In genomic region chr17:44137891-44138709, GRCh38 we compare ENCODE assay signal across 1 cellular context.
TF ChIP-seq lines count a peak whose summit lies in the region.

No MANE protein-coding gene starts in this region.

TF ChIP-seq in HepG2, 621 proteins besides CTCF, POLR2A, EP300 and RAD21 (continued from another document):
- TF ChIP-seq ZNF441 (CRISPR knock-in tag; IDR thresholded peaks at IDR 0.05; ENCODE audit: borderline replicate concordance): peak; percentile 78
- TF ChIP-seq NCOR1 (IDR thresholded peaks at IDR 0.05; ENCODE audit: borderline replicate concordance, low read length): no peak
- no peak for TF ChIP-seq TBP (CRISPR knock-in tag; IDR thresholded peaks at IDR 0.05)
- 0 out of 2 replicates have a peak, but pooled peaks have one; percentile 43 for TF ChIP-seq ERF (CRISPR knock-in tag; IDR thresholded peaks at IDR 0.05)
- 0 out of 2 replicates have a peak, but pooled peaks have one; percentile 41 for TF ChIP-seq SMYD3 (CRISPR knock-in tag; IDR thresholded peaks at IDR 0.05)
- TF ChIP-seq KLF16 (CRISPR knock-in tag; IDR thresholded peaks at IDR 0.05): peak in 1 of 2 experiments; percentile 63; a peak in 2 of 4 replicates
- peak; percentile 62; the same call in 1 of the 2 replicates for TF ChIP-seq ZNF552 (CRISPR knock-in tag; IDR thresholded peaks at IDR 0.05; ENCODE audit: borderline replicate concordance)
- TF ChIP-seq ZNF503 (CRISPR knock-in tag; IDR thresholded peaks at IDR 0.05): peak; percentile 63; the same call in 1 of the 2 replicates
